ENCODE assay signal across 38 cellular contexts in genomic region chr6:169198885-169199284, GRCh38. TPM values are rescaled to one million over a fixed set of nuclear protein-coding genes. Genes with fewer than 3 reads are reported as not detected.
"Had no signal": no experiment of that assay in that cellular context is flagged by ENCODE, and none has a peak within 500 bp of the region (broad histone marks: within the 10 kb centered on the region; RNA-seq: fewer than 3 reads in every experiment).

No MANE protein-coding gene starts in this region.

- ATAC-seq: activated naive CD4-positive, alpha-beta T cell treated with anti-CD3 and anti-CD28 coated beads, Interleukin-2, amount 50 U/mL, for 72 hours; activated naive CD8-positive, alpha-beta T cell treated with anti-CD3 and anti-CD28 coated beads, Interleukin-2, amount 50 U/mL, for 24 hours; activated T-cell treated with anti-CD3 and anti-CD28 coated beads, Interleukin-2, amount 50 U/mL, for 4 hours; activated T-cell treated with anti-CD3 and anti-CD28 coated beads, Interleukin-2, amount 50 U/mL, for 72 hours; activated T-helper 17 cell treated with anti-CD3 and anti-CD28 coated beads, Interleukin-2, amount 50 U/mL, for 72 hours; body of pancreas had no signal

- H3K27ac ChIP-seq: adrenal gland, ascending aorta, body of pancreas, brain microvascular endothelial cell, breast epithelium, cardiac muscle cell had no signal

- H3K27me3 Mint-ChIP-seq: activated naive CD4-positive, alpha-beta T cell treated with anti-CD3 and anti-CD28 coated beads, Interleukin-2, amount 50 U/mL, for 24 hours; activated naive CD8-positive, alpha-beta T cell; activated naive CD8-positive, alpha-beta T cell treated with anti-CD3 and anti-CD28 coated beads for 36 hours; activated naive CD8-positive, alpha-beta T cell treated with anti-CD3 and anti-CD28 coated beads, Interleukin-2, amount 10 ng/mL, durations not matched to agents 7 days and 5 days; activated naive CD8-positive, alpha-beta T cell treated with anti-CD3 and anti-CD28 coated beads, Interleukin-2, amount 50 U/mL, for 24 hours; activated T-cell treated with anti-CD3 and anti-CD28 coated beads, Interleukin-2, amount 50 U/mL, for 24 hours; activated T-helper 17 cell treated with anti-CD3 and anti-CD28 coated beads, Interleukin-2, amount 50 U/mL, for 72 hours had no signal

- H3K27ac Mint-ChIP-seq: activated naive CD4-positive, alpha-beta T cell treated with anti-CD3 and anti-CD28 coated beads for 36 hours; activated naive CD4-positive, alpha-beta T cell treated with anti-CD3 and anti-CD28 coated beads, Interleukin-2, amount 10 ng/mL, durations not matched to agents 7 days and 5 days; activated naive CD4-positive, alpha-beta T cell treated with anti-CD3 and anti-CD28 coated beads, Interleukin-2, amount 50 U/mL, for 24 hours; activated naive CD4-positive, alpha-beta T cell treated with anti-CD3 and anti-CD28 coated beads, Interleukin-2, amount 50 U/mL, for 72 hours; activated naive CD8-positive, alpha-beta T cell; activated naive CD8-positive, alpha-beta T cell treated with anti-CD3 and anti-CD28 coated beads for 36 hours; activated naive CD8-positive, alpha-beta T cell treated with anti-CD3 and anti-CD28 coated beads, Interleukin-2, amount 10 ng/mL, durations not matched to agents 7 days and 5 days; activated naive CD8-positive, alpha-beta T cell treated with anti-CD3 and anti-CD28 coated beads, Interleukin-2, amount 50 U/mL, for 24 hours; activated T-cell treated with anti-CD3 and anti-CD28 coated beads, Interleukin-2, amount 50 U/mL, for 24 hours; activated T-cell treated with anti-CD3 and anti-CD28 coated beads, Interleukin-2, amount 50 U/mL, for 72 hours; activated T-helper 1 cell treated with anti-CD3 and anti-CD28 coated beads, Interleukin-12 subunit alpha, Interleukin-12 subunit beta, Interleukin-2, Interleukin-4 antibody, amounts not matched to agents 30 ng/mL and 10 ng/mL and 1 ng/mL, durations not matched to agents 14 hours and 24 hours and 36 hours; activated T-helper 17 cell treated with anti-CD3 and anti-CD28 coated beads, Interleukin-2, amount 50 U/mL, for 72 hours; activated T-helper 2 cell treated with anti-CD3 and anti-CD28 coated beads, Interferon-gamma antibody, Interleukin-2, Interleukin-4, amounts not matched to agents 10 μg/mL and 5 μg/mL and 100 μg/mL, durations not matched to agents 14 hours and 24 hours and 36 hours; brain had no signal

- H3K9me3 Mint-ChIP-seq: activated naive CD4-positive, alpha-beta T cell treated with anti-CD3 and anti-CD28 coated beads for 36 hours; activated naive CD4-positive, alpha-beta T cell treated with anti-CD3 and anti-CD28 coated beads, Interleukin-2, amount 10 ng/mL, durations not matched to agents 7 days and 5 days; activated naive CD4-positive, alpha-beta T cell treated with anti-CD3 and anti-CD28 coated beads, Interleukin-2, amount 50 U/mL, for 24 hours; activated naive CD4-positive, alpha-beta T cell treated with anti-CD3 and anti-CD28 coated beads, Interleukin-2, amount 50 U/mL, for 72 hours; activated naive CD8-positive, alpha-beta T cell treated with anti-CD3 and anti-CD28 coated beads for 36 hours; activated naive CD8-positive, alpha-beta T cell treated with anti-CD3 and anti-CD28 coated beads, Interleukin-2, amount 10 ng/mL, durations not matched to agents 7 days and 5 days; activated naive CD8-positive, alpha-beta T cell treated with anti-CD3 and anti-CD28 coated beads, Interleukin-2, amount 50 U/mL, for 24 hours; activated T-cell treated with anti-CD3 and anti-CD28 coated beads, Interleukin-2, amount 50 U/mL, for 24 hours; activated T-cell treated with anti-CD3 and anti-CD28 coated beads, Interleukin-2, amount 50 U/mL, for 4 hours; activated T-cell treated with anti-CD3 and anti-CD28 coated beads, Interleukin-2, amount 50 U/mL, for 72 hours; activated T-helper 1 cell treated with anti-CD3 and anti-CD28 coated beads, Interleukin-12 subunit alpha, Interleukin-12 subunit beta, Interleukin-2, Interleukin-4 antibody, amounts not matched to agents 30 ng/mL and 10 ng/mL and 1 ng/mL, durations not matched to agents 14 hours and 24 hours and 36 hours; activated T-helper 17 cell treated with anti-CD3 and anti-CD28 coated beads, Interleukin-2, amount 50 U/mL, for 72 hours; activated T-helper 2 cell treated with anti-CD3 and anti-CD28 coated beads, Interferon-gamma antibody, Interleukin-2, Interleukin-4, amounts not matched to agents 10 μg/mL and 5 μg/mL and 100 μg/mL, durations not matched to agents 14 hours and 24 hours and 36 hours; central memory CD8-positive, alpha-beta T cell had no signal

- H3K4me1 Mint-ChIP-seq: activated naive CD4-positive, alpha-beta T cell treated with anti-CD3 and anti-CD28 coated beads, Interleukin-2, amount 10 ng/mL, durations not matched to agents 7 days and 5 days; activated naive CD4-positive, alpha-beta T cell treated with anti-CD3 and anti-CD28 coated beads, Interleukin-2, amount 50 U/mL, for 24 hours; activated naive CD8-positive, alpha-beta T cell treated with anti-CD3 and anti-CD28 coated beads for 36 hours; activated naive CD8-positive, alpha-beta T cell treated with anti-CD3 and anti-CD28 coated beads, Interleukin-2, amount 10 ng/mL, durations not matched to agents 7 days and 5 days; activated naive CD8-positive, alpha-beta T cell treated with anti-CD3 and anti-CD28 coated beads, Interleukin-2, amount 50 U/mL, for 24 hours; activated T-helper 17 cell treated with anti-CD3 and anti-CD28 coated beads, Interleukin-2, amount 50 U/mL, for 72 hours; brain; central memory CD8-positive, alpha-beta T cell had no signal

- H3K4me3 Mint-ChIP-seq: activated naive CD4-positive, alpha-beta T cell treated with anti-CD3 and anti-CD28 coated beads for 36 hours; activated naive CD4-positive, alpha-beta T cell treated with anti-CD3 and anti-CD28 coated beads, Interleukin-2, amount 10 ng/mL, durations not matched to agents 7 days and 5 days; activated naive CD4-positive, alpha-beta T cell treated with anti-CD3 and anti-CD28 coated beads, Interleukin-2, amount 50 U/mL, for 24 hours; activated naive CD8-positive, alpha-beta T cell; activated naive CD8-positive, alpha-beta T cell treated with anti-CD3 and anti-CD28 coated beads for 36 hours; activated naive CD8-positive, alpha-beta T cell treated with anti-CD3 and anti-CD28 coated beads, Interleukin-2, amount 10 ng/mL, durations not matched to agents 7 days and 5 days; activated naive CD8-positive, alpha-beta T cell treated with anti-CD3 and anti-CD28 coated beads, Interleukin-2, amount 50 U/mL, for 24 hours; activated T-cell treated with anti-CD3 and anti-CD28 coated beads, Interleukin-2, amount 50 U/mL, for 24 hours; activated T-cell treated with anti-CD3 and anti-CD28 coated beads, Interleukin-2, amount 50 U/mL, for 4 hours; activated T-cell treated with anti-CD3 and anti-CD28 coated beads, Interleukin-2, amount 50 U/mL, for 72 hours; activated T-helper 1 cell treated with anti-CD3 and anti-CD28 coated beads, Interleukin-12 subunit alpha, Interleukin-12 subunit beta, Interleukin-2, Interleukin-4 antibody, amounts not matched to agents 30 ng/mL and 10 ng/mL and 1 ng/mL, durations not matched to agents 14 hours and 24 hours and 36 hours; activated T-helper 17 cell treated with anti-CD3 and anti-CD28 coated beads, Interleukin-2, amount 50 U/mL, for 72 hours; brain; central memory CD8-positive, alpha-beta T cell had no signal

- H3K4me1 ChIP-seq: adrenal gland, body of pancreas, breast epithelium had no signal

- DNase-seq: activated effector memory CD4-positive, alpha-beta T cell treated with anti-CD3 and anti-CD28 coated beads, Interleukin-2, amount 50 U/mL, for 16 hours; activated effector memory CD4-positive, alpha-beta T cell treated with Interleukin-2 at 50 U/mL for 16 hours; activated gamma-delta T cell; activated gamma-delta T cell treated with Interleukin-2 at 50 U/mL for 16 hours; activated naive CD4-positive, alpha-beta T cell; activated naive CD4-positive, alpha-beta T cell treated with anti-CD3 and anti-CD28 coated beads for 36 hours; activated naive CD4-positive, alpha-beta T cell treated with anti-CD3 and anti-CD28 coated beads, Interleukin-2, amount 10 ng/mL, durations not matched to agents 7 days and 5 days; activated naive CD4-positive, alpha-beta T cell treated with anti-CD3 and anti-CD28 coated beads, Interleukin-2, amount 50 U/mL, for 16 hours; activated naive CD4-positive, alpha-beta T cell treated with Interleukin-2 at 50 U/mL for 16 hours; activated naive CD8-positive, alpha-beta T cell treated with anti-CD3 and anti-CD28 coated beads for 36 hours; activated naive CD8-positive, alpha-beta T cell treated with anti-CD3 and anti-CD28 coated beads, Interleukin-2, amount 10 ng/mL, durations not matched to agents 7 days and 5 days; activated naive CD8-positive, alpha-beta T cell treated with anti-CD3 and anti-CD28 coated beads, Interleukin-2, amount 50 U/mL, for 24 hours; activated T-cell treated with anti-CD3 and anti-CD28 coated beads, Interleukin-2, amount 50 U/mL, for 1 hour; activated T-cell treated with anti-CD3 and anti-CD28 coated beads, Interleukin-2, amount 50 U/mL, for 24 hours; activated T-cell treated with anti-CD3 and anti-CD28 coated beads, Interleukin-2, amount 50 U/mL, for 4 hours; activated T-cell treated with anti-CD3 and anti-CD28 coated beads, Interleukin-2, amount 50 U/mL, for 48 hours; activated T-cell treated with anti-CD3 and anti-CD28 coated beads, Interleukin-2, amount 50 U/mL, for 72 hours; adrenal gland; amniotic stem cell; amygdala; anterior cingulate cortex; aorta; body of pancreas; brain microvascular endothelial cell; caudate nucleus; central memory CD4-positive, alpha-beta T cell; cerebellar nuclear complex had no signal

- H3K4me3 ChIP-seq: adrenal gland, ascending aorta, body of pancreas, breast epithelium, cardiac muscle cell had no signal

- H3K27me3 ChIP-seq: adrenal gland, ascending aorta, body of pancreas, brain microvascular endothelial cell, breast epithelium, cardiac muscle cell had no signal

- H3K9me3 ChIP-seq: adrenal gland, ascending aorta, body of pancreas, breast epithelium had no signal

- H3K36me3 ChIP-seq: adrenal gland, ascending aorta, brain microvascular endothelial cell, breast epithelium, cardiac muscle cell had no signal

RNA-seq across cellular contexts. Expression of gene THBS2, which starts 54.8 kb away (rescaled TPM):
- total RNA-seq: activated naive CD4-positive, alpha-beta T cell treated with anti-CD3 and anti-CD28 coated beads for 36 hours; activated naive CD4-positive, alpha-beta T cell treated with anti-CD3 and anti-CD28 coated beads, Interleukin-2, amount 50 U/mL, for 72 hours; activated naive CD8-positive, alpha-beta T cell treated with anti-CD3 and anti-CD28 coated beads for 36 hours; activated naive CD8-positive, alpha-beta T cell treated with anti-CD3 and anti-CD28 coated beads, Interleukin-2, amount 10 ng/mL, durations not matched to agents 7 days and 5 days; activated T-cell treated with anti-CD3 and anti-CD28 coated beads, Interleukin-2, amount 50 U/mL, for 72 hours; activated T-helper 1 cell treated with anti-CD3 and anti-CD28 coated beads, Interleukin-12 subunit alpha, Interleukin-12 subunit beta, Interleukin-2, Interleukin-4 antibody, amounts not matched to agents 30 ng/mL and 10 ng/mL and 1 ng/mL, durations not matched to agents 14 hours and 24 hours and 36 hours; activated T-helper 17 cell treated with anti-CD3 and anti-CD28 coated beads, Interleukin-2, amount 50 U/mL, for 72 hours; activated T-helper 2 cell treated with anti-CD3 and anti-CD28 coated beads, Interferon-gamma antibody, Interleukin-2, Interleukin-4, amounts not matched to agents 10 μg/mL and 5 μg/mL and 100 μg/mL, durations not matched to agents 14 hours and 24 hours and 36 hours had no signal
